10 cellular contexts compared by ENCODE assay signal in the genomic region with DNA sequence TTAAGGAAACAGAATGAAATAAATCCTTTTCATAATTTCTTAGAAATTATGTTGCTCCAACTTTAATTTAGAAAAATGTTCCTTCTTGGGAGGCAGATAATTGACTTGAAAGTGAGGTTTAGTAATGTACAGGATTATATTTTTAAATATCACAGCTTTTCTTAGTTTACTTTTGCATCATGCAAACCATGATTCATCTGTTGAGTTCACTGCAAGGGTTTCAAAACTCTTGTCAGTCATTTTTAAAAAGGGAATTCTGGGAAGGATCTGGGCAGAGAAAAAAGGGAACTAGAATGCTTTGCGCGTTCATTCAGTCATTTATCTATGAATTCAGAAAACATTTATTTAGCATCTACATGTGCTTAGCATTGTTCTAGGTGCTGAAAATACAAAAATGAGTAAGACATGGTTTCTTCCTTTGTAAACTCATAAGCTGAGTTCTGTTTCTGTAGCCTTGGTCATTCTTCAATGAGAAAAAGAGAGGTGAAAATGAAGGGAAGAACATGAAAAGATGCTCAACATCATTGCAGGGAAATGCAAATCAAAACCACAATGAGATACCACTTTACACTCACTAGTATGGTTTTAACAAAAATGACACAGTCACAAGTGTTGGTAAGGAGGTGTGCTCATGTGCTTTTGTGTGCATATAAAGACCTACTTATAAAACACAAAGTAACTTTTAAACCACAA.
DNase-seq lines count a peak whose midpoint lies in the region; ATAC-seq, FAIRE-seq and TF ChIP-seq lines count a peak whose summit lies in the region.
"Had no signal": no experiment of that assay in that cellular context is flagged by ENCODE, and none has a peak within 500 bp of the region (broad histone marks: within the 10 kb centered on the region; RNA-seq: fewer than 3 reads in every experiment).

No MANE protein-coding gene starts in this region.

- ATAC-seq in GM18858 (IDR thresholded peaks at IDR 0.05; ENCODE audit: unreplicated experiment): peak; percentile 78
- ATAC-seq in GM21515 (IDR thresholded peaks at IDR 0.05; ENCODE audit: unreplicated experiment): peak; percentile 80
- ATAC-seq in HG03097 (IDR thresholded peaks at IDR 0.05; ENCODE audit: low FRiP score, unreplicated experiment): peak; percentile 78
- peak; percentile 74 for ATAC-seq in GM12878

- BruUV-seq in GM12878 (replicated peaks; lab: Mats Ljungman, UMichigan): no TSS peak

- H3K36me3 ChIP-seq in GM12878 (ENCODE audit: control insufficient read depth in 2 of 2, insufficient read depth in 2 of 2, low read length in 1 of 2): no peaks in the 10 kb centered on the region

- no peak for TF ChIP-seq CTCF in GM12878 (IDR thresholded peaks at IDR 0.05 in 2 of 3, conservative IDR thresholded peaks at IDR 0.05 in 1 of 3; ENCODE audit: control insufficient read depth in 2 of 3, extremely low read depth in 1 of 3, insufficient read depth in 1 of 3, low read depth in 3 of 3, low read length in 3 of 3)

- no peak for TF ChIP-seq RAD21 in GM12878 (IDR thresholded peaks at IDR 0.05; ENCODE audit: insufficient read depth, low read depth, low read length)

- H3K27ac ChIP-seq in GM12878 (ENCODE audit: control insufficient read depth, insufficient read depth): no peak overlapping the region
- H3K27ac ChIP-seq in caudate nucleus (ENCODE audit: low read depth, low read length): no peak overlapping the region

- 0% methylated on average over 2 of the region's 2 CpGs for WGBS in GM12878 (ENCODE audit: insufficient coverage, insufficient replicate concordance, low lambda C conversion rate, missing lambda C conversion rate)

- POLR2A ChIA-PET in GM12878 (lab: Charles Lee): no interaction called here

- TF ChIP-seq EP300 in GM12878 (IDR thresholded peaks at IDR 0.05; ENCODE audit: borderline replicate concordance in 1 of 2, control insufficient read depth in 1 of 2, low read depth in 2 of 2, low read length in 2 of 2): peak in 1 of 2 experiments; percentile 11; a peak in 1 of 4 replicates

- no peak overlapping the region for H2AFZ ChIP-seq in GM12878 (ENCODE audit: control insufficient read depth, low read depth, low read length)

- H3K27me3 ChIP-seq in GM12878 (replicated peaks in 1 of 2; ENCODE audit: control insufficient read depth in 2 of 2, insufficient read depth in 2 of 2, low read length in 1 of 2): no peaks in the 10 kb centered on the region

- H3K9ac ChIP-seq in GM12878 (ENCODE audit: control insufficient read depth, insufficient read depth, low read length): no peak overlapping the region

- H3K9me3 ChIP-seq in GM12878 (replicated peaks; ENCODE audit: control insufficient read depth, insufficient read depth, low read length): no peaks in the 10 kb centered on the region

- H3K79me2 ChIP-seq in GM12878 (ENCODE audit: control insufficient read depth, insufficient read depth, low read length): no peaks in the 10 kb centered on the region

- in situ Hi-C loops in GM12878 (cut with MboI): no loop called here

- no peak for TF ChIP-seq POLR2A in GM12878 (IDR thresholded peaks at IDR 0.05; ENCODE audit: low read depth, low read length)

- no peaks in the 10 kb centered on the region for H3K4me1 ChIP-seq in GM12878 (ENCODE audit: control insufficient read depth, insufficient read depth, low read length)

- SMC1A ChIA-PET in GM12878 (lab: Charles Lee; ENCODE audit: uncharacterized antibody, unreplicated experiment): no interaction called here

- no peak for DNase-seq in GM12878 (ENCODE audit: low read depth, low spot score)
- DNase-seq in caudate nucleus (lab: John Stamatoyannopoulos, UW): no peak
- DNase-seq in NCI-H524 treated with DMSO at 0.1 percent for 48 hours (lab: John Stamatoyannopoulos, UW): no peak
- DNase-seq in activated gamma-delta T cell (lab: John Stamatoyannopoulos, UW): no peak
- DNase-seq in RKO (ENCODE audit: low spot score): no peak
- DNase-seq: effector CD8-positive, alpha-beta T cell; NCI-H2171 treated with DMSO at 0.1 percent for 48 hours had no signal

- intact Hi-C loops in GM12878 (cut with micrococcal nuclease; ENCODE audit: unreplicated experiment): loop anchor here (10.0 kb wide), 1 partner anchor 259 kb away; no protein-coding TSS in a partner anchor

- RAD21 ChIA-PET in GM12878 (lab: Charles Lee; ENCODE audit: unreplicated experiment): no interaction called here

- CTCF ChIA-PET in GM12878 (lab: Yijun Ruan, JAX): interaction anchor here (0.6 to 1.5 kb wide), 2 partner anchors 32 to 1042 kb away, joined by 3 to 4 read pairs; no protein-coding TSS in a partner anchor

- no peaks in the 10 kb centered on the region for H4K20me1 ChIP-seq in GM12878 (ENCODE audit: control insufficient read depth, insufficient read depth)

- no peak overlapping the region for H3K4me2 ChIP-seq in GM12878 (ENCODE audit: control insufficient read depth, insufficient read depth)

- FAIRE-seq in GM12878 (lab: Jason Lieb, UNC): peak; percentile 61

- no peak overlapping the region for H3K4me3 ChIP-seq in GM12878

TF ChIP-seq in GM12878, 131 proteins besides CTCF, POLR2A, EP300 and RAD21:
- TF ChIP-seq RUNX3 (IDR thresholded peaks at IDR 0.05; ENCODE audit: low read length): peak; percentile 69
- peak in 1 of 2 experiments; percentile 22; a peak in 1 of 4 replicates for TF ChIP-seq ETV6 (conservative IDR thresholded peaks at IDR 0.05 in 1 of 2, IDR thresholded peaks at IDR 0.05 in 1 of 2; ENCODE audit: borderline replicate concordance in 1 of 2, low read depth in 1 of 2)
- peak; percentile 50 for TF ChIP-seq JUNB (IDR thresholded peaks at IDR 0.05)
- TF ChIP-seq, protein P1, sequence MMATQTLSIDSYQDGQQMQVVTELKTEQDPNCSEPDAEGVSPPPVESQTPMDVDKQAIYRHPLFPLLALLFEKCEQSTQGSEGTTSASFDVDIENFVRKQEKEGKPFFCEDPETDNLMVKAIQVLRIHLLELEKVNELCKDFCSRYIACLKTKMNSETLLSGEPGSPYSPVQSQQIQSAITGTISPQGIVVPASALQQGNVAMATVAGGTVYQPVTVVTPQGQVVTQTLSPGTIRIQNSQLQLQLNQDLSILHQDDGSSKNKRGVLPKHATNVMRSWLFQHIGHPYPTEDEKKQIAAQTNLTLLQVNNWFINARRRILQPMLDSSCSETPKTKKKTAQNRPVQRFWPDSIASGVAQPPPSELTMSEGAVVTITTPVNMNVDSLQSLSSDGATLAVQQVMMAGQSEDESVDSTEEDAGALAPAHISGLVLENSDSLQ (IDR thresholded peaks at IDR 0.05): peak; percentile 7; the same call in 1 of the 2 replicates
- TF ChIP-seq IKZF2 (IDR thresholded peaks at IDR 0.05): 0 out of 4 replicates have a peak, but pooled peaks of 1 of the 2 experiments have one; percentile 34
- TF ChIP-seq RCOR1 (conservative IDR thresholded peaks at IDR 0.05; ENCODE audit: low read depth, low read length): 0 out of 2 replicates have a peak, but pooled peaks have one; percentile 41
- TF ChIP-seq NFYA (IDR thresholded peaks at IDR 0.05; ENCODE audit: borderline replicate concordance, low read depth, low read length): no peak
- TF ChIP-seq RELB (IDR thresholded peaks at IDR 0.05; ENCODE audit: low read depth): no peak
